Comparison of ENCODE assay signal across 21 cellular contexts in the genomic region with DNA sequence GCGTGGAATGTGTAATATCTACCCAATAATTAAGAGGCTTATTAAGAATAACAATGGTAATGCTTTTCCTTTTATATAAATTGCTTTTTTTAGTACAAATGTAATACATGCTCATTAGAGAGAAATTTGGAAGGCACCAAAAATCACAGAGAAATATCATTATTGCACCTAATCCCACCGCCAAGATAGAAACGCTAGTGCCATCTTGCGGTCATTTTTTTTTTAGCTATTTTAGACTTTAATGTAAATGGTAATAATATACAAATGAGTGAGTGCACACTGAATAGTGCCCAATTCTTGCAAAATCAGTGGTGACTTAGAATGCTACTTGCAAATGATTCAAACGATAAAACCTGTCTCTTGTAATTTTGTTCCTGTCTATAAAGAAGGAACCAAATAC.
DNase-seq lines count a peak whose midpoint lies in the region; TF ChIP-seq lines count a peak whose summit lies in the region.
"Had no signal": no experiment of that assay in that cellular context is flagged by ENCODE, and none has a peak within 500 bp of the region (broad histone marks: within the 10 kb centered on the region; RNA-seq: fewer than 3 reads in every experiment).

No MANE protein-coding gene starts in this region.

- no peaks in the 10 kb centered on the region for H3K36me3 ChIP-seq in Karpas-422 (ENCODE audit: insufficient read depth, low read length)
- H3K36me3 ChIP-seq: right atrium auricular region had no signal

- H3K27ac Mint-ChIP-seq in brain (no peak overlapping the region), osteocyte (ENCODE audit: unreplicated experiment) (no peak overlapping the region)
- H3K27ac Mint-ChIP-seq: activated CD8-positive, alpha-beta T cell treated with anti-CD3 and anti-CD28 coated beads for 36 hours; dendritic cell treated with granulocyte-macrophage colony-stimulating factor and Interleukin-4, amounts not matched to agents 40 ng/mL and 50 ng/mL, for 4 days; naive thymus-derived CD4-positive, alpha-beta T cell had no signal

- H3K9me3 Mint-ChIP-seq in brain (peaks cover 0 to 59% (median 2%) of the 10 kb centered on the region in 5 experiments), osteocyte (ENCODE audit: unreplicated experiment) (no peaks in the 10 kb centered on the region)
- H3K9me3 Mint-ChIP-seq: dendritic cell treated with granulocyte-macrophage colony-stimulating factor and Interleukin-4, amounts not matched to agents 40 ng/mL and 50 ng/mL, for 4 days had no signal

- H3K4me1 ChIP-seq in Karpas-422 (ENCODE audit: low read length): no peaks in the 10 kb centered on the region
- H3K4me1 ChIP-seq: A549, Caco-2, right atrium auricular region had no signal

- no peaks in the 10 kb centered on the region for H3K27me3 ChIP-seq in Karpas-422 (ENCODE audit: low read length)
- H3K27me3 ChIP-seq: right atrium auricular region had no signal

- no peaks in the 10 kb centered on the region for H3K36me3 Mint-ChIP-seq in brain
- no peaks in the 10 kb centered on the region for H3K36me3 Mint-ChIP-seq in osteocyte (ENCODE audit: unreplicated experiment)
- H3K36me3 Mint-ChIP-seq: naive thymus-derived CD4-positive, alpha-beta T cell had no signal

- H3K9ac ChIP-seq in Karpas-422 (ENCODE audit: low read length): no peak overlapping the region

- H3K27me3 Mint-ChIP-seq in brain: peaks cover 11% of the 10 kb centered on the region
- peaks cover 15% of the 10 kb centered on the region for H3K27me3 Mint-ChIP-seq in osteocyte (ENCODE audit: unreplicated experiment)
- H3K27me3 Mint-ChIP-seq: activated CD8-positive, alpha-beta T cell treated with anti-CD3 and anti-CD28 coated beads for 36 hours; dendritic cell treated with granulocyte-macrophage colony-stimulating factor and Interleukin-4, amounts not matched to agents 40 ng/mL and 50 ng/mL, for 4 days had no signal

- no peak overlapping the region for H3K27ac ChIP-seq in Karpas-422 (ENCODE audit: low read length)
- H3K27ac ChIP-seq: A549, right atrium auricular region had no signal

- no peaks in the 10 kb centered on the region for H3K79me2 ChIP-seq in Karpas-422 (ENCODE audit: low read length)

- no peak overlapping the region for H3K4me3 ChIP-seq in Karpas-422 (ENCODE audit: low read length)
- H3K4me3 ChIP-seq: A549, right atrium auricular region had no signal

- no peak overlapping the region for H2AFZ ChIP-seq in Karpas-422 (ENCODE audit: low read length)

- no peak overlapping the region for H3K4me2 ChIP-seq in Karpas-422 (ENCODE audit: low read depth, low read length, poor library complexity, severe bottlenecking)
- H3K4me2 ChIP-seq: A549 had no signal

- TF ChIP-seq CTCF in brain (conservative IDR thresholded peaks at IDR 0.05): peak; percentile 51 to 59
- peak; percentile 66 for TF ChIP-seq CTCF in osteocyte (IDR thresholded peaks at IDR 0.05)

- no peak overlapping the region for H3K4me3 Mint-ChIP-seq in brain
- no peak overlapping the region for H3K4me3 Mint-ChIP-seq in osteocyte (ENCODE audit: unreplicated experiment)
- H3K4me3 Mint-ChIP-seq: activated CD8-positive, alpha-beta T cell treated with anti-CD3 and anti-CD28 coated beads for 36 hours; dendritic cell treated with granulocyte-macrophage colony-stimulating factor and Interleukin-4, amounts not matched to agents 40 ng/mL and 50 ng/mL, for 4 days; naive thymus-derived CD4-positive, alpha-beta T cell had no signal

- DNase-seq in NCI-H146 treated with DMSO at 0.1 percent for 48 hours (lab: John Stamatoyannopoulos, UW; ENCODE audit: unreplicated experiment) (peak; percentile 18), NCI-H146 (lab: John Stamatoyannopoulos, UW) (no peak), Karpas-422 (peak; percentile 59), osteocyte (ENCODE audit: extremely low spot score, unreplicated experiment) (no peak), activated gamma-delta T cell treated with Interleukin-2 at 50 U/mL for 16 hours (no peak), CD1c-positive myeloid dendritic cell (ENCODE audit: extremely low spot score) (no peak), midbrain (lab: John Stamatoyannopoulos, UW) (no peak)
- DNase-seq: activated CD8-positive, alpha-beta T cell treated with anti-CD3 and anti-CD28 coated beads for 36 hours; anterior cingulate cortex; Caco-2; HCEC 1CT; left ventricle myocardium superior; naive thymus-derived CD4-positive, alpha-beta T cell; NCI-H2107; NCI-H748 treated with DMSO at 0.1 percent for 48 hours; SHP77 treated with DMSO at 0.1 percent for 48 hours; stimulated activated CD4-positive, alpha-beta T cell treated with anti-CD3 and anti-CD28 coated beads, Interleukin-4, amount 100 ng/mL, for 24 hours had no signal

- H4K20me1 ChIP-seq in Karpas-422 (ENCODE audit: insufficient read depth, low read depth, low read length): no peaks in the 10 kb centered on the region

- H3K4me1 Mint-ChIP-seq in brain (peaks cover 5% of the 10 kb centered on the region), osteocyte (ENCODE audit: unreplicated experiment) (no peaks in the 10 kb centered on the region)
- H3K4me1 Mint-ChIP-seq: naive thymus-derived CD4-positive, alpha-beta T cell had no signal

- H3K9me2 ChIP-seq in Karpas-422 (replicated peaks; ENCODE audit: insufficient read depth, low read length): no peaks in the 10 kb centered on the region

- no peaks in the 10 kb centered on the region for H3K9me3 ChIP-seq in Karpas-422 (ENCODE audit: low read length)
- H3K9me3 ChIP-seq: A549, Caco-2, right atrium auricular region had no signal

Comparison
In these comparisons a context has a peak if more than half of its experiments do, and no peak if none do; other contexts are left out.
1. DNase-seq: peak in NCI-H146 treated with DMSO at 0.1 percent for 48 hours (single experiment) and Karpas-422 (single experiment); none in NCI-H146 (single experiment), osteocyte (single experiment), activated gamma-delta T cell treated with Interleukin-2 at 50 U/mL for 16 hours (single experiment), CD1c-positive myeloid dendritic cell (single experiment) and midbrain (single experiment).